ENCODE assay signal across 24 cellular contexts in the genomic region with DNA sequence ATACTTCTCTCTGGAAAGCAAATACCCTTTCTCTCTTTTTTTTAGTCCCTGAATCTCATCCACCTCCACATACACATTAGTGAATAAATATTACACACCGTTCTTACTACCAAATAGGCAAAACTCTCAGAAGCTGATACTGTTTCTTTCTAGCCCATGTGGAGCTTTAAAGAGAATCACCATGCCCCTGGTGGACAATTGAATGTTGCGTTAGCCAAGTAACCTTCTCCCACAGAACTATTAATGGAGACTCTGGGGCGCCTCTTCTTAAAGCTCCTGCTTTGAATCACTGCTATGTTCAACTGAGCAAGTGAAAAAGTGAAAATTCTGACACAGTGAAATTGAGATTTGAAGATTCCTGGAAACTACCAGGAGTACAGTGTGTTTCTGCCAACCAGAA.
DNase-seq lines count a peak whose midpoint lies in the region; ATAC-seq and TF ChIP-seq lines count a peak whose summit lies in the region.
"Had no signal": no experiment of that assay in that cellular context is flagged by ENCODE, and none has a peak within 500 bp of the region (broad histone marks: within the 10 kb centered on the region; RNA-seq: fewer than 3 reads in every experiment).

No MANE protein-coding gene starts in this region.

- DNase-seq in A673 (ENCODE audit: low spot score), result peak; percentile 12
- DNase-seq in RKO (ENCODE audit: low spot score), result peak; percentile 10
- DNase-seq in kidney epithelial cell (ENCODE audit: low read depth), result no peak
- no peak for DNase-seq in thyroid gland
- DNase-seq: activated CD4-positive, alpha-beta T cell treated with anti-CD3 and anti-CD28 coated beads, Interleukin-2, amount 50 U/mL, for 4 hours; activated CD4-positive, CD25-positive, alpha-beta regulatory T cell; activated T-cell treated with anti-CD3 and anti-CD28 coated beads, Interleukin-2, amount 50 U/mL, for 72 hours; Caco-2; foreskin fibroblast; kidney; NCI-H1417 treated with DMSO at 0.1 percent for 48 hours; NCI-H2081; NCI-H226; NCI-H526 treated with DMSO at 0.1 percent for 48 hours; stimulated activated CD4-positive, alpha-beta T cell treated with anti-CD3 and anti-CD28 coated beads, Interleukin-4, amount 100 ng/mL, for 24 hours; T1000 had no signal

- TF ChIP-seq POLR2A in thyroid gland (IDR thresholded peaks at IDR 0.05), result no peak

- H3K36me3 ChIP-seq in A673 (ENCODE audit: insufficient read depth, low read length, poor library complexity, severe bottlenecking) (no peaks in the 10 kb centered on the region), kidney epithelial cell (ENCODE audit: control insufficient read depth, insufficient read depth, low read length) (no peaks in the 10 kb centered on the region), thyroid gland (no peaks in the 10 kb centered on the region)
- H3K36me3 ChIP-seq: ascending aorta; BLaER1 treated with 17β-estradiol and CSF1 and Interleukin-3, amounts not matched to agents 10 nM and 100 nM; esophagus muscularis mucosa; tibial nerve had no signal

- H3K27ac ChIP-seq in A673 (ENCODE audit: low read depth, low read length, poor library complexity, severe bottlenecking) (no peak overlapping the region), thyroid gland (no peak overlapping the region)
- H3K27ac ChIP-seq: ascending aorta; BLaER1 treated with 17β-estradiol and CSF1 and Interleukin-3, amounts not matched to agents 10 nM and 100 nM; esophagus muscularis mucosa; tibial nerve had no signal

- CTCF ChIA-PET in A673 (lab: Charles Lee), result no interaction called here

- 85 to 96% methylated on average over 3 of the region's 3 CpGs for WGBS in thyroid gland, 2 donors

- no TSS peak for BruUV-seq in A673 (replicated peaks; lab: Mats Ljungman, UMichigan)

- H3K9me3 ChIP-seq in A673 (ENCODE audit: low read depth, low read length, poor library complexity, severe bottlenecking) (no peaks in the 10 kb centered on the region), thyroid gland (no peaks in the 10 kb centered on the region)
- H3K9me3 ChIP-seq: ascending aorta; BLaER1 treated with 17β-estradiol and CSF1 and Interleukin-3, amounts not matched to agents 10 nM and 100 nM; Caco-2; tibial nerve had no signal

- no peak overlapping the region for H3K4me3 ChIP-seq in A673 (ENCODE audit: low read depth, low read length, poor library complexity, severe bottlenecking)
- H3K4me3 ChIP-seq in kidney epithelial cell (ENCODE audit: low read depth, low read length), result no peak overlapping the region
- H3K4me3 ChIP-seq in thyroid gland (replicated peaks in 1 of 3), result no peak overlapping the region
- H3K4me3 ChIP-seq: ascending aorta; BLaER1 treated with 17β-estradiol and CSF1 and Interleukin-3, amounts not matched to agents 10 nM and 100 nM; esophagus muscularis mucosa; tibial nerve had no signal

- POLR2A ChIA-PET in A673 (lab: Charles Lee; ENCODE audit: low non-redundant PET), result no interaction called here

- H3K4me1 ChIP-seq in A673 (ENCODE audit: insufficient read depth, low read length, poor library complexity, severe bottlenecking) (no peaks in the 10 kb centered on the region), thyroid gland (no peaks in the 10 kb centered on the region)
- H3K4me1 ChIP-seq: ascending aorta; BLaER1 treated with 17β-estradiol and CSF1 and Interleukin-3, amounts not matched to agents 10 nM and 100 nM; Caco-2; esophagus muscularis mucosa; tibial nerve had no signal

- H3K27me3 ChIP-seq in A673 (replicated peaks; ENCODE audit: insufficient read depth, low read depth, low read length, poor library complexity) (no peaks in the 10 kb centered on the region), kidney epithelial cell (ENCODE audit: control insufficient read depth, insufficient read depth, low read length) (no peaks in the 10 kb centered on the region), thyroid gland (no peaks in the 10 kb centered on the region)
- H3K27me3 ChIP-seq: ascending aorta; BLaER1 treated with 17β-estradiol and CSF1 and Interleukin-3, amounts not matched to agents 10 nM and 100 nM; esophagus muscularis mucosa; tibial nerve had no signal

- intact Hi-C loops in A673 (cut with micrococcal nuclease; ENCODE audit: unreplicated experiment), result no loop called here
- intact Hi-C loops in thyroid gland (cut with DNase I), result no loop called here

- TF ChIP-seq CTCF in A673 (conservative IDR thresholded peaks at IDR 0.05; ENCODE audit: low read depth, low read length), result 0 out of 2 replicates have a peak, but pooled peaks have one; percentile 18
- TF ChIP-seq CTCF in kidney epithelial cell (IDR thresholded peaks at IDR 0.05; ENCODE audit: insufficient read depth, low read length, poor library complexity, severe bottlenecking), result peak; percentile 5
- no peak for TF ChIP-seq CTCF in thyroid gland (IDR thresholded peaks at IDR 0.05)

- ATAC-seq in GM18868 (IDR thresholded peaks at IDR 0.05; ENCODE audit: unreplicated experiment) (peak; percentile 43), esophagus mucosa (no peak), HG03520 (IDR thresholded peaks at IDR 0.05; ENCODE audit: unreplicated experiment) (no peak)
- ATAC-seq: activated T-cell treated with anti-CD3 and anti-CD28 coated beads, Interleukin-2, amount 50 U/mL, for 72 hours; sciatic nerve had no signal

Comparison
In these comparisons a context has a peak if more than half of its experiments do, and no peak if none do; other contexts are left out.
1. DNase-seq: peak in A673 (single experiment) and RKO (single experiment); none in kidney epithelial cell (single experiment) and thyroid gland (0 of 2).
2. CTCF ChIP-seq: peak in A673 (single experiment) and kidney epithelial cell (single experiment); none in thyroid gland (0 of 6).